ENCODE assay signal across 8 cellular contexts in genomic region chr4:48315728-48316630, GRCh38. TPM values are rescaled to one million over a fixed set of nuclear protein-coding genes. Genes with fewer than 3 reads are reported as not detected.
DNase-seq lines count a peak whose midpoint lies in the region; ATAC-seq and TF ChIP-seq lines count a peak whose summit lies in the region.

No MANE protein-coding gene starts in this region.

- H3K79me1 ChIP-seq in IMR-90 (ENCODE audit: low read depth in 1 of 2, low read length in 2 of 2): no peaks in the 10 kb centered on the region

- CTCF ChIA-PET in IMR-90 (lab: Yijun Ruan, JAX): interaction anchor here (1.2 kb wide), 1 partner anchor 27 kb away, joined by 3 read pairs; no protein-coding TSS in a partner anchor
- CTCF ChIA-PET in Panc1 (lab: Charles Lee): no interaction called here
- CTCF ChIA-PET in MCF 10A (lab: Yijun Ruan, JAX): interaction anchor here (0.7 to 1.9 kb wide), 7 partner anchors 8 to 230 kb away, joined by 3 to 9 read pairs (median 6); no protein-coding TSS in a partner anchor

- POLR2A ChIA-PET in IMR-90 (lab: Charles Lee; ENCODE audit: unreplicated experiment): no interaction called here
- POLR2A ChIA-PET in Panc1 (lab: Charles Lee): no interaction called here
- POLR2A ChIA-PET in MCF 10A (lab: Yijun Ruan, JAX): no interaction called here

- H2BK15ac ChIP-seq in IMR-90 (ENCODE audit: low read depth, low read length): no peak overlapping the region

- peak; percentile 74 for TF ChIP-seq RAD21 in IMR-90 (IDR thresholded peaks at IDR 0.05; ENCODE audit: low read length)

- no peak overlapping the region for H2BK5ac ChIP-seq in IMR-90 (ENCODE audit: low read depth, low read length, poor library complexity, severe bottlenecking)

- H3K27ac Mint-ChIP-seq in MCF 10A (ENCODE audit: low read depth, unreplicated experiment): no peak overlapping the region

- no peak overlapping the region for H3K18ac ChIP-seq in IMR-90 (ENCODE audit: low read depth, low read length)

- H2AK9ac ChIP-seq in IMR-90 (replicated peaks; ENCODE audit: low read depth, low read length, poor library complexity): no peak overlapping the region

- dilution Hi-C loops in IMR-90 (cut with HindIII; ENCODE audit: low sequenced_read_pairs, unreplicated experiment): no loop called here

- H3K36me3 ChIP-seq in cardiac muscle cell: no peaks in the 10 kb centered on the region
- no peaks in the 10 kb centered on the region for H3K36me3 ChIP-seq in IMR-90 (ENCODE audit: control insufficient read depth, insufficient read depth, low read length)
- no peaks in the 10 kb centered on the region for H3K36me3 ChIP-seq in Panc1 (ENCODE audit: control insufficient read depth, insufficient read depth, low read length)
- H3K36me3 ChIP-seq in lung (ENCODE audit: control insufficient read depth in 2 of 2, insufficient read depth in 2 of 2, low read length in 2 of 2): no peaks in the 10 kb centered on the region

- H3K4me3 Mint-ChIP-seq in MCF 10A (ENCODE audit: unreplicated experiment): no peak overlapping the region

- H3K4ac ChIP-seq in IMR-90 (ENCODE audit: low read depth, low read length): no peak overlapping the region

- H3K36me3 Mint-ChIP-seq in MCF 10A (ENCODE audit: insufficient read depth, unreplicated experiment): no peaks in the 10 kb centered on the region

- H2AK5ac ChIP-seq in IMR-90 (ENCODE audit: low read depth, low read length): no peak overlapping the region

- 0 out of 2 replicates have a peak overlapping the region, but pooled peaks have one; percentile 24 for H2BK120ac ChIP-seq in IMR-90 (ENCODE audit: low read depth, low read length)

- H3K4me1 ChIP-seq in cardiac muscle cell (ENCODE audit: low read depth) (no peaks in the 10 kb centered on the region), IMR-90 (ENCODE audit: control insufficient read depth, insufficient read depth, low read length) (no peaks in the 10 kb centered on the region), Panc1 (ENCODE audit: control insufficient read depth, insufficient read depth, low read length) (no peaks in the 10 kb centered on the region), lung (ENCODE audit: control insufficient read depth in 2 of 2, insufficient read depth in 2 of 2, low read length in 2 of 2) (no peaks in the 10 kb centered on the region)

- H4K20me1 ChIP-seq in IMR-90 (ENCODE audit: insufficient read depth, low read length): no peaks in the 10 kb centered on the region

- no peak overlapping the region for H4K91ac ChIP-seq in IMR-90 (ENCODE audit: insufficient read depth, low read depth, low read length)

- H3K9me1 ChIP-seq in IMR-90 (ENCODE audit: insufficient read depth, low read length): no peaks in the 10 kb centered on the region

- H3K9ac ChIP-seq in IMR-90 (ENCODE audit: low read depth, low read length): no peak overlapping the region

- intact Hi-C loops in cardiac septum (cut with DNase I): no loop called here
- intact Hi-C loops in IMR-90 (cut with micrococcal nuclease): loop anchor here (1.0 kb wide), 1 partner anchor 230 kb away; no protein-coding TSS in a partner anchor
- intact Hi-C loops in Panc1 (cut with micrococcal nuclease; ENCODE audit: unreplicated experiment): no loop called here
- intact Hi-C loops in MCF 10A (cut with micrococcal nuclease): loop anchor here (1.0 kb wide), 2 partner anchors 25 to 230 kb away; partner anchors contain the start of gene SLAIN2

- H3K9me3 Mint-ChIP-seq in MCF 10A (ENCODE audit: unreplicated experiment): no peaks in the 10 kb centered on the region

- H3K4me2 ChIP-seq in IMR-90 (ENCODE audit: low read depth, low read length): 0 out of 2 replicates have a peak overlapping the region, but pooled peaks have one; percentile 59

- no peak overlapping the region; the same call in 1 of the 2 replicates for H3K14ac ChIP-seq in IMR-90 (replicated peaks; ENCODE audit: low read depth, low read length)

- H4K5ac ChIP-seq in IMR-90 (ENCODE audit: low read depth, low read length): no peak overlapping the region

- DNase-seq in cardiac muscle cell (ENCODE audit: low read depth in 1 of 2, low spot score in 1 of 2): peak; percentile 44 to 83
- DNase-seq in cardiac septum (ENCODE audit: low spot score): no peak
- DNase-seq in IMR-90: peak; percentile 73
- no peak for DNase-seq in Panc1 (ENCODE audit: low read depth, low spot score)
- peak; percentile 79 for DNase-seq in MCF 10A (ENCODE audit: unreplicated experiment)
- DNase-seq in lung (ENCODE audit: low spot score): no peak
- DNase-seq in NCI-H128 (lab: John Stamatoyannopoulos, UW; ENCODE audit: unreplicated experiment): no peak

- H2AFZ ChIP-seq in IMR-90 (replicated peaks; ENCODE audit: low read length, poor library complexity): peak overlapping the region; percentile 76

- no peak overlapping the region for H3K23ac ChIP-seq in IMR-90 (ENCODE audit: low read depth, low read length)

- 20% methylated on average over 1 of the region's 7 CpGs; no CpG with 5 or more reads in 1 of the 2 experiments for WGBS in IMR-90 (ENCODE audit: extremely low coverage in 2 of 2, insufficient read length in 1 of 2), 2 experiments
- WGBS in lung, 2 donors: 45 to 51% methylated on average over 7 of the region's 7 CpGs

- H3K27ac ChIP-seq in cardiac muscle cell: no peak overlapping the region
- H3K27ac ChIP-seq in IMR-90 (ENCODE audit: insufficient read depth, low read length): no peak overlapping the region
- no peak overlapping the region for H3K27ac ChIP-seq in Panc1 (ENCODE audit: low read length)
- H3K27ac ChIP-seq in lung (ENCODE audit: low read depth in 1 of 2, low read length in 1 of 2): no peak overlapping the region

- BruUV-seq in IMR-90 (replicated peaks; lab: Mats Ljungman, UMichigan) (no TSS peak), Panc1 (replicated peaks; lab: Mats Ljungman, UMichigan) (no TSS peak), MCF 10A (replicated peaks; lab: Mats Ljungman, UMichigan) (no TSS peak)

- H4K8ac ChIP-seq in IMR-90 (ENCODE audit: low read depth in 2 of 2, low read length in 2 of 2): no peak overlapping the region

- in situ Hi-C loops in IMR-90 (cut with MboI; ENCODE audit: low sequenced_read_pairs): loop anchor here (5.0 to 25.0 kb wide), 2 partner anchors 231 to 646 kb away; no protein-coding TSS in a partner anchor
- in situ Hi-C loops in Panc1 (cut with HindIII; ENCODE audit: low pct_unique_long_range_greater_than_20kb, low sequenced_read_pairs): no loop called here

- H3K4me1 Mint-ChIP-seq in MCF 10A (ENCODE audit: insufficient read depth, unreplicated experiment): no peaks in the 10 kb centered on the region

- H3K4me3 ChIP-seq in cardiac muscle cell: no peak overlapping the region
- no peak overlapping the region for H3K4me3 ChIP-seq in IMR-90 (ENCODE audit: insufficient read depth, low read depth, low read length)
- no peak overlapping the region for H3K4me3 ChIP-seq in Panc1 (ENCODE audit: low read depth in 2 of 2, low read length in 2 of 2)
- H3K4me3 ChIP-seq in lung: no peak overlapping the region

- H3K27me3 Mint-ChIP-seq in MCF 10A (ENCODE audit: insufficient read depth, unreplicated experiment): no peaks in the 10 kb centered on the region

- H3K56ac ChIP-seq in IMR-90 (ENCODE audit: extremely low read depth, insufficient read depth, low read length): no peak overlapping the region

- TF ChIP-seq CTCF in cardiac muscle cell (IDR thresholded peaks at IDR 0.05; ENCODE audit: low read depth, low read length) (peak; percentile 75), IMR-90 (conservative IDR thresholded peaks at IDR 0.05; ENCODE audit: low read depth, low read length) (peak; percentile 67), Panc1 (IDR thresholded peaks at IDR 0.05) (peak; percentile 78), MCF 10A (IDR thresholded peaks at IDR 0.05; ENCODE audit: unreplicated experiment) (peak; percentile 73), lung (IDR thresholded peaks at IDR 0.05; ENCODE audit: control extremely low read depth, extremely low read depth) (peak; percentile 61)

- H2BK20ac ChIP-seq in IMR-90 (ENCODE audit: low read depth, low read length): no peak overlapping the region

- H3K27me3 ChIP-seq in cardiac muscle cell (no peaks in the 10 kb centered on the region), IMR-90 (ENCODE audit: control insufficient read depth, insufficient read depth, low read length) (no peaks in the 10 kb centered on the region), Panc1 (ENCODE audit: control insufficient read depth, insufficient read depth, low read length) (no peaks in the 10 kb centered on the region), lung (ENCODE audit: control insufficient read depth, insufficient read depth) (no peaks in the 10 kb centered on the region)

- no peak for TF ChIP-seq POLR2A in IMR-90 (IDR thresholded peaks at IDR 0.05; ENCODE audit: low read depth, low read length)

- ATAC-seq in GM21447 (IDR thresholded peaks at IDR 0.05; ENCODE audit: unreplicated experiment) (peak; percentile 70), IMR-90 (ENCODE audit: low read depth) (peak; percentile 89), Panc1 (peak; percentile 75), lung (ENCODE audit: insufficient read depth, low FRiP score) (no peak)

- H3K9me3 ChIP-seq in cardiac muscle cell (ENCODE audit: low read depth): no peaks in the 10 kb centered on the region
- no peaks in the 10 kb centered on the region for H3K9me3 ChIP-seq in IMR-90 (ENCODE audit: control insufficient read depth, insufficient read depth, low read length)
- no peaks in the 10 kb centered on the region for H3K9me3 ChIP-seq in Panc1 (ENCODE audit: control insufficient read depth, insufficient read depth, low read depth, low read length)
- no peaks in the 10 kb centered on the region for H3K9me3 ChIP-seq in lung (ENCODE audit: control insufficient read depth in 2 of 2, insufficient read depth in 1 of 2, low read length in 1 of 2)

TF ChIP-seq in IMR-90, 13 proteins besides CTCF, POLR2A, EP300 and RAD21 (continues in another document):
- TF ChIP-seq NFE2L2 (IDR thresholded peaks at IDR 0.05; ENCODE audit: low read depth, low read length): no peak

RNA-seq across cellular contexts. Expression of gene SLAIN2, which starts 25.4 kb away (rescaled TPM):
- total RNA-seq in cardiac muscle cell (22.4 and 92.5 TPM in 2 replicates), cardiac septum (159 TPM), IMR-90 (2012; rRNA removed) (23.3 and 32.2 TPM in 2 replicates), Panc1 (2021; ENCODE audit: unreplicated experiment) (53.2 TPM), MCF 10A (2022) (74.0 and 81.6 TPM in 2 replicates), lung (10 to 100 TPM; 50.9 to 62.8 TPM)
- polyA plus RNA-seq in cardiac muscle cell (23.8 and 28.4 TPM in 2 replicates), IMR-90 (2012; rRNA removed) (42.3 and 53.0 TPM in 2 replicates), lung (10 to 100 TPM; 17.8 to 33.0 TPM)
- polyA plus RNA-seq in IMR-90 (2012; cell fraction: cytosol; rRNA removed): 17.1 and 18.7 TPM in 2 replicates
- 11.2 and 44.3 TPM in 2 replicates for polyA plus RNA-seq in IMR-90 (2012; cell fraction: nucleus; rRNA removed; ENCODE audit: low replicate concordance)
- 26.8 TPM for polyA plus RNA-seq in Panc1 (2012; ENCODE audit: insufficient read length)

RNA-seq across cellular contexts. Expression of gene TEC, which starts 46.3 kb away (rescaled TPM):
- total RNA-seq in cardiac muscle cell (3.2 and 4.1 TPM in 2 replicates), cardiac septum (3.1 TPM), IMR-90 (2012; rRNA removed) (0.54 and 1.1 TPM in 2 replicates), Panc1 (2021; ENCODE audit: unreplicated experiment) (0.67 TPM), MCF 10A (2022) (1.1 and 1.6 TPM in 2 replicates), lung (10 to 100 TPM in 1 of 2 donors, 1 to 10 TPM in 1; 4.1 to 19.8 TPM)
- polyA plus RNA-seq in cardiac muscle cell (4.0 and 4.7 TPM in 2 replicates), IMR-90 (2012; rRNA removed) (0.16 and 0.39 TPM in 2 replicates), lung (1 to 10 TPM; 2.0 TPM)
- 0.03 and 0.04 TPM in 2 replicates for polyA plus RNA-seq in IMR-90 (2012; cell fraction: cytosol; rRNA removed)
- 0.10 and 0.65 TPM in 2 replicates for polyA plus RNA-seq in IMR-90 (2012; cell fraction: nucleus; rRNA removed; ENCODE audit: low replicate concordance)
- 0.67 TPM for polyA plus RNA-seq in Panc1 (2012; ENCODE audit: insufficient read length)

Comparison
In these comparisons a context has a peak if more than half of its experiments do, and no peak if none do; other contexts are left out.
1. DNase-seq: peak in cardiac muscle cell (2 of 2), IMR-90 (single experiment) and MCF 10A (single experiment); none in cardiac septum (single experiment), Panc1 (single experiment), lung (single experiment) and NCI-H128 (single experiment).
2. intact Hi-C loops: an anchor here in IMR-90 (1.0 kb wide) and MCF 10A (1.0 kb wide); none called in cardiac septum and Panc1.
3. Peak in every context shown above with its lines, with median percentiles within 50 percentile points of each other: CTCF ChIP-seq.